Comparison of ENCODE assay signal across 8 cellular contexts in the genomic region with DNA sequence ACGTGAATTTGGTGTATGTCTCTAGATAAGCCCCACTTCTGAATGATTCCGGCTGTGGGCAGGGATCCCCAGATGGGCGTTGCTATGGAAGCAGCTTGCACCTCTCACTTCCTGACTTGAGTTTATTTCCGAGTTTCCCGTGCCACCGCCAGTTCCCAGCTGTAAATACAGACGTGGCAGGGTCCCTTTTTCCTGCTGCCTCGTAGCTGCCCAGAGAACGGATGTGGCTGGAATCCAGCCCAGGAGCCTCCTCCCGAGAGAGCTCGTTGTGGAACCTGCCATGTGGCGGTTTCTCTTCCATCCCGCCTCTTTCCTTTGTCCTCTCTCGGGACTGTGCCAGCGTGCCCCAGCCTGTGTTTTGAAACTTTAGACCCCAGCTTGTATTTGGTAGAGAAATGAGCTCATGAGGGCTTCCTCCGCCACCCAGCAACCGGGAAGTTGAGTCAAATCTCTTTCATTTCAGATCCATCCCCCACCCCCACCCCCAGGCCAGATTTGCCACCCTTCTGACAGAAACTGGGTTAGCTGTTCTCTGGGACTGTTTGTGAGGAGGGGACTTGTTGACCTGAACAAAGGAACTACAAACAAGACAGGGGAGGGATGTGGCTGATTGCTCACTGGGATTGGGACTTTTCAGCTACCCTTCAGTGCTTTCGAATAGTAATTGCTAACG.
DNase-seq lines count a peak whose midpoint lies in the region; ATAC-seq, FAIRE-seq and TF ChIP-seq lines count a peak whose summit lies in the region.

No MANE protein-coding gene starts in this region.

- in situ Hi-C loops in IMR-90 (cut with MboI; ENCODE audit: low sequenced_read_pairs): no loop called here

- peak overlapping the region; percentile 84 for H3K18ac ChIP-seq in IMR-90 (ENCODE audit: low read depth, low read length)

- H4K8ac ChIP-seq in IMR-90 (ENCODE audit: low read depth in 2 of 2, low read length in 2 of 2): peak overlapping the region; percentile 90 to 98

- H4K20me1 ChIP-seq in IMR-90 (ENCODE audit: insufficient read depth, low read length): no peaks in the 10 kb centered on the region

- H2BK120ac ChIP-seq in IMR-90 (ENCODE audit: low read depth, low read length): peak overlapping the region; percentile 86

- peak overlapping the region; percentile 93 for H2AK9ac ChIP-seq in IMR-90 (replicated peaks; ENCODE audit: low read depth, low read length, poor library complexity)

- H2AK5ac ChIP-seq in IMR-90 (ENCODE audit: low read depth, low read length): peak overlapping the region; percentile 98

- TF ChIP-seq POLR2A in IMR-90 (IDR thresholded peaks at IDR 0.05; ENCODE audit: low read depth, low read length) (peak; percentile 78), right lobe of liver (IDR thresholded peaks at IDR 0.05) (no peak)

- H4K5ac ChIP-seq in IMR-90 (ENCODE audit: low read depth, low read length): peak overlapping the region; percentile 85

- H3K23ac ChIP-seq in IMR-90 (ENCODE audit: low read depth, low read length): peak overlapping the region; percentile 96

- H3K9me1 ChIP-seq in IMR-90 (ENCODE audit: insufficient read depth, low read length): peaks cover 30% of the 10 kb centered on the region

- peak overlapping the region; percentile 79 for H3K27ac ChIP-seq in IMR-90 (ENCODE audit: insufficient read depth, low read length)
- peak overlapping the region; percentile 98 for H3K27ac ChIP-seq in RWPE1
- peak overlapping the region in 2 of 3 donors; percentile 37 to 76 for H3K27ac ChIP-seq in right lobe of liver

- H3K36me3 ChIP-seq in IMR-90 (ENCODE audit: control insufficient read depth, insufficient read depth, low read length): no peaks in the 10 kb centered on the region
- no peaks in the 10 kb centered on the region for H3K36me3 ChIP-seq in right lobe of liver

- peaks cover 22 to 76% of the 10 kb centered on the region in 2 experiments for H3K79me1 ChIP-seq in IMR-90 (ENCODE audit: low read depth in 1 of 2, low read length in 2 of 2)

- peak overlapping the region; percentile 96 for H4K91ac ChIP-seq in IMR-90 (ENCODE audit: insufficient read depth, low read depth, low read length)

- TF ChIP-seq RAD21 in IMR-90 (IDR thresholded peaks at IDR 0.05; ENCODE audit: low read length): peak; percentile 23; the same call in 1 of the 2 replicates

- dilution Hi-C loops in IMR-90 (cut with HindIII; ENCODE audit: low sequenced_read_pairs, unreplicated experiment): no loop called here

- H2BK20ac ChIP-seq in IMR-90 (ENCODE audit: low read depth, low read length): peak overlapping the region; percentile 96

- no peaks in the 10 kb centered on the region for H3K27me3 ChIP-seq in IMR-90 (ENCODE audit: control insufficient read depth, insufficient read depth, low read length)
- no peaks in the 10 kb centered on the region for H3K27me3 ChIP-seq in right lobe of liver

- BruUV-seq in IMR-90 (replicated peaks; lab: Mats Ljungman, UMichigan): no TSS peak

- ATAC-seq in IMR-90 (ENCODE audit: low read depth): peak; percentile 24
- ATAC-seq in right lobe of liver: peak; percentile 47 to 63 (median 48)

- H3K9me3 ChIP-seq in IMR-90 (ENCODE audit: control insufficient read depth, insufficient read depth, low read length) (no peaks in the 10 kb centered on the region), right lobe of liver (no peaks in the 10 kb centered on the region)

- peak overlapping the region; percentile 94 for H2BK5ac ChIP-seq in IMR-90 (ENCODE audit: low read depth, low read length, poor library complexity, severe bottlenecking)

- POLR2A ChIA-PET in IMR-90 (lab: Charles Lee; ENCODE audit: unreplicated experiment): interaction anchor here (0.6 to 1.6 kb wide), 6 partner anchors 9 to 141 kb away, joined by 3 to 7 read pairs (median 4); a partner anchor contains a TSS
- POLR2A ChIA-PET in RWPE1 (lab: Yijun Ruan, JAX; ENCODE audit: low non-redundant PET): interaction anchor here (0.7 to 2.1 kb wide), 4 partner anchors 11 to 71 kb away, joined by 3 to 8 read pairs (median 4); no protein-coding TSS in a partner anchor

- H3K4me1 ChIP-seq in IMR-90 (ENCODE audit: control insufficient read depth, insufficient read depth, low read length) (peaks cover 23% of the 10 kb centered on the region), right lobe of liver (no peaks in the 10 kb centered on the region)

- peak overlapping the region; percentile 94 for H3K56ac ChIP-seq in IMR-90 (ENCODE audit: extremely low read depth, insufficient read depth, low read length)

- intact Hi-C loops in IMR-90 (cut with micrococcal nuclease): loop anchor here (1.0 kb wide), 1 partner anchor 96 kb away; a partner anchor contains a TSS
- intact Hi-C loops in right lobe of liver (cut with DNase I): no loop called here

- H3K4me2 ChIP-seq in IMR-90 (ENCODE audit: low read depth, low read length): peak overlapping the region; percentile 87

- TF ChIP-seq CTCF in IMR-90 (conservative IDR thresholded peaks at IDR 0.05; ENCODE audit: low read depth, low read length) (no peak), RWPE1 (conservative IDR thresholded peaks at IDR 0.05; ENCODE audit: low read depth) (no peak), right lobe of liver (IDR thresholded peaks at IDR 0.05) (no peak), D721Med (IDR thresholded peaks at IDR 0.05; ENCODE audit: insufficient read depth, missing control alignments) (no peak)

- peak overlapping the region; percentile 99 for H3K14ac ChIP-seq in IMR-90 (replicated peaks; ENCODE audit: low read depth, low read length)

- H2BK15ac ChIP-seq in IMR-90 (ENCODE audit: low read depth, low read length): peak overlapping the region; percentile 76; the same call in 2 of the 3 replicates

- DNase-seq in DMS79 (lab: John Stamatoyannopoulos, UW) (peak; percentile 85), IMR-90 (peak; percentile 92), RWPE1 (ENCODE audit: low spot score) (peak; percentile 54), dermis blood vessel endothelial cell (peak; percentile 97), right lobe of liver (peak in 2 of 3 donors; percentile 39 to 58), stromal cell of bone marrow (ENCODE audit: low read depth) (peak; percentile 52), epidermal melanocyte (ENCODE audit: insufficient read length, low spot score) (no peak), D721Med (ENCODE audit: insufficient read length, low spot score) (no peak)

- WGBS in IMR-90 (ENCODE audit: extremely low coverage in 2 of 2, insufficient read length in 1 of 2), 2 experiments: 0% methylated on average over 6 of the region's 19 CpGs; no CpG with 5 or more reads in 1 of the 2 experiments
- 30% methylated on average over 15 of the region's 19 CpGs for WGBS in right lobe of liver (ENCODE audit: insufficient coverage, low coverage, low lambda C conversion rate, missing lambda C conversion rate)

- peak overlapping the region; percentile 99 for H3K4ac ChIP-seq in IMR-90 (ENCODE audit: low read depth, low read length)

- H3K4me3 ChIP-seq in IMR-90 (ENCODE audit: insufficient read depth, low read depth, low read length): peak overlapping the region; percentile 26
- peak overlapping the region in 1 of 3 donors; percentile 0 for H3K4me3 ChIP-seq in right lobe of liver

- peak overlapping the region; percentile 76 for H3K9ac ChIP-seq in IMR-90 (ENCODE audit: low read depth, low read length)

- H2AFZ ChIP-seq in IMR-90 (replicated peaks; ENCODE audit: low read length, poor library complexity): peak overlapping the region; percentile 80

- FAIRE-seq in D721Med (lab: Jason Lieb, UNC): no peak

- CTCF ChIA-PET in IMR-90 (lab: Yijun Ruan, JAX): interaction anchor here (0.8 to 1.2 kb wide), 6 partner anchors 16 to 131 kb away, joined by 3 to 7 read pairs (median 4); a partner anchor contains a TSS
- CTCF ChIA-PET in RWPE1 (lab: Yijun Ruan, JAX): interaction anchor here (0.7 to 1.5 kb wide), 4 partner anchors 13 to 104 kb away, joined by 3 to 6 read pairs (median 4); no protein-coding TSS in a partner anchor

TF ChIP-seq in IMR-90, 13 proteins besides CTCF, POLR2A, EP300 and RAD21:
- TF ChIP-seq MXI1 (IDR thresholded peaks at IDR 0.05; ENCODE audit: borderline replicate concordance, low read depth, low read length): peak; percentile 80; the same call in 1 of the 2 replicates
- TF ChIP-seq, protein P1, sequence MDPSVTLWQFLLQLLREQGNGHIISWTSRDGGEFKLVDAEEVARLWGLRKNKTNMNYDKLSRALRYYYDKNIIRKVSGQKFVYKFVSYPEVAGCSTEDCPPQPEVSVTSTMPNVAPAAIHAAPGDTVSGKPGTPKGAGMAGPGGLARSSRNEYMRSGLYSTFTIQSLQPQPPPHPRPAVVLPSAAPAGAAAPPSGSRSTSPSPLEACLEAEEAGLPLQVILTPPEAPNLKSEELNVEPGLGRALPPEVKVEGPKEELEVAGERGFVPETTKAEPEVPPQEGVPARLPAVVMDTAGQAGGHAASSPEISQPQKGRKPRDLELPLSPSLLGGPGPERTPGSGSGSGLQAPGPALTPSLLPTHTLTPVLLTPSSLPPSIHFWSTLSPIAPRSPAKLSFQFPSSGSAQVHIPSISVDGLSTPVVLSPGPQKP (IDR thresholded peaks at IDR 0.05; ENCODE audit: borderline replicate concordance, low read depth, low read length): no peak
- TF ChIP-seq FOS (IDR thresholded peaks at IDR 0.05; ENCODE audit: low read depth, low read length): no peak
- TF ChIP-seq CHD1 (IDR thresholded peaks at IDR 0.05; ENCODE audit: low read depth, low read length): no peak
- TF ChIP-seq CEBPB (IDR thresholded peaks at IDR 0.05; ENCODE audit: low read depth, low read length): peak; percentile 40; the same call in 1 of the 2 replicates
- TF ChIP-seq SMC3 (IDR thresholded peaks at IDR 0.05; ENCODE audit: low read depth, low read length): no peak
- peak; percentile 61; the same call in 1 of the 2 replicates for TF ChIP-seq MAZ (IDR thresholded peaks at IDR 0.05; ENCODE audit: borderline replicate concordance, low read depth, low read length)
- 0 out of 2 replicates have a peak, but pooled peaks have one; percentile 2 for TF ChIP-seq NFE2L2 (IDR thresholded peaks at IDR 0.05; ENCODE audit: low read depth, low read length)
- TF ChIP-seq MAFK (IDR thresholded peaks at IDR 0.05; ENCODE audit: low read depth, low read length): peak; percentile 3; the same call in 1 of the 2 replicates
- TF ChIP-seq, protein P2, sequence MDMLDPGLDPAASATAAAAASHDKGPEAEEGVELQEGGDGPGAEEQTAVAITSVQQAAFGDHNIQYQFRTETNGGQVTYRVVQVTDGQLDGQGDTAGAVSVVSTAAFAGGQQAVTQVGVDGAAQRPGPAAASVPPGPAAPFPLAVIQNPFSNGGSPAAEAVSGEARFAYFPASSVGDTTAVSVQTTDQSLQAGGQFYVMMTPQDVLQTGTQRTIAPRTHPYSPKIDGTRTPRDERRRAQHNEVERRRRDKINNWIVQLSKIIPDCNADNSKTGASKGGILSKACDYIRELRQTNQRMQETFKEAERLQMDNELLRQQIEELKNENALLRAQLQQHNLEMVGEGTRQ (IDR thresholded peaks at IDR 0.05; ENCODE audit: low read depth, low read length): peak; percentile 26; the same call in 1 of the 2 replicates
- no peak for TF ChIP-seq RCOR1 (IDR thresholded peaks at IDR 0.05; ENCODE audit: insufficient replicate concordance, low read length)
- TF ChIP-seq BHLHE40 (IDR thresholded peaks at IDR 0.05; ENCODE audit: low read depth, low read length): peak; percentile 56
- TF ChIP-seq RFX5 (IDR thresholded peaks at IDR 0.05; ENCODE audit: low read depth, low read length): no peak
TF ChIP-seq in IMR-90: peak in this region for 7.

Comparison
In these comparisons a context has a peak if more than half of its experiments do, and no peak if none do; other contexts are left out.
1. DNase-seq: peak in DMS79 (single experiment), IMR-90 (single experiment), RWPE1 (single experiment), dermis blood vessel endothelial cell (single experiment), right lobe of liver (2 of 3) and stromal cell of bone marrow (single experiment); none in epidermal melanocyte (single experiment) and D721Med (single experiment).
2. Peak in every context shown above with its lines, with median percentiles within 50 percentile points of each other: H3K27ac ChIP-seq.